ENCODE assay signal across 22 cellular contexts in the genomic region with DNA sequence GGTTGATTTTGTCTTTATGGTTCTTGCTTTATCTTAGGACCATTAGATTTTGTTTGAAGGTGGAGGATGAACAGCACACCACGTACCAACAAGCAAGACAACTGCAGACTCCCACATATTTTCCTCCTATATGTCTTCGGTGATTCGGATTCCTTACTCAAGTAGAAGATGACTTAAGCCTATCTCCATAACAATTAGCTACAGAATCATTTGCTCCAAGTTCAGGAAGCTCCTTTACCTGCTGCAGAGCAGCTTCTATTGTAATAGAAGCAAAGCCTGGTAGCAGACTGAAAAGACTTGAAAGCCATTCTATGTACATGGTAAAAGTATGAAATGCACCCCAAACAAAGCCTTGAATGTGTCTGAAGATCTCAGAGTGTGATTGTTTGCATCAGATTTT.
"Had no signal": no experiment of that assay in that cellular context is flagged by ENCODE, and none has a peak within 500 bp of the region (broad histone marks: within the 10 kb centered on the region; RNA-seq: fewer than 3 reads in every experiment).

No MANE protein-coding gene starts in this region.

- H3K4me2 ChIP-seq: smooth muscle cell had no signal

- H3K9ac ChIP-seq: neural progenitor cell had no signal

- H3K36me3 ChIP-seq: breast epithelium, left lung, neural progenitor cell, sigmoid colon, stomach, transverse colon had no signal

- H3K4me1 ChIP-seq: breast epithelium, left lung, sigmoid colon, transverse colon had no signal

- H3K4me3 ChIP-seq: breast epithelium, left lung, lung, neural progenitor cell, sigmoid colon, smooth muscle cell, stomach, transverse colon had no signal

- H2AFZ ChIP-seq: neural progenitor cell had no signal

- H3K27me3 ChIP-seq: breast epithelium, left lung, neural progenitor cell, sigmoid colon, stomach, transverse colon had no signal

- ATAC-seq: left lung; naive thymus-derived CD8-positive, alpha-beta T cell; stimulated activated memory B cell treated with anti-CD40 and anti-IgM and Interleukin-4, amounts not matched to agents 10 μg/mL and 1 μg/mL and 100 μg/mL, for 72 hours had no signal

- DNase-seq: activated CD4-positive, alpha-beta T cell treated with anti-CD3 and anti-CD28 coated beads for 4 hours; activated CD4-positive, alpha-beta T cell treated with anti-CD3 and anti-CD28 coated beads, Interleukin-2, amount 50 U/mL, for 48 hours; activated CD4-positive, CD25-positive, alpha-beta regulatory T cell; activated naive CD4-positive, alpha-beta T cell treated with Interleukin-2 at 50 U/mL for 16 hours; activated naive CD8-positive, alpha-beta T cell treated with anti-CD3 and anti-CD28 coated beads for 36 hours; activated T-cell treated with anti-CD3 and anti-CD28 coated beads, Interleukin-2, amount 50 U/mL, for 48 hours; amniotic stem cell; effector memory CD4-positive, alpha-beta T cell; hypothalamus; immature natural killer cell; left lung; naive thymus-derived CD8-positive, alpha-beta T cell; retina; sigmoid colon; stimulated activated CD4-positive, alpha-beta T cell treated with anti-CD3 and anti-CD28 coated beads, Interleukin-15, amount 100 ng/mL, for 24 hours; stomach; transverse colon had no signal

- H3K27ac ChIP-seq: breast epithelium, left lung, neural progenitor cell, sigmoid colon, stomach, transverse colon had no signal

- H3K9me3 ChIP-seq: breast epithelium, left lung, sigmoid colon, stomach, transverse colon had no signal
